ENCODE assay signal across 16 cellular contexts in genomic region chr7:82179311-82179710, GRCh38.
A peak's percentile ranks its signal among the peaks of the same experiment; 100 is the strongest.
DNase-seq lines count a peak whose midpoint lies in the region; ATAC-seq and TF ChIP-seq lines count a peak whose summit lies in the region.
"Had no signal": no experiment of that assay in that cellular context is flagged by ENCODE, and none has a peak within 500 bp of the region (broad histone marks: within the 10 kb centered on the region; RNA-seq: fewer than 3 reads in every experiment).

No MANE protein-coding gene starts in this region.

- peaks cover 3% of the 10 kb centered on the region for H4K20me1 ChIP-seq in osteoblast (ENCODE audit: insufficient read depth, low read length)

- no peaks in the 10 kb centered on the region for H3K27me3 ChIP-seq in endodermal cell (ENCODE audit: control insufficient read depth, insufficient read depth, low read length, poor library complexity, severe bottlenecking)
- no peaks in the 10 kb centered on the region for H3K27me3 ChIP-seq in osteoblast (ENCODE audit: insufficient read depth, low read length)
- H3K27me3 ChIP-seq in colonic mucosa = no peaks in the 10 kb centered on the region

- H3K4me2 ChIP-seq in osteoblast (ENCODE audit: insufficient read depth, low read length) = no peak overlapping the region

- 60 to 83% methylated on average over 1 of the region's 1 CpG for WGBS in endodermal cell (ENCODE audit: insufficient coverage in 1 of 2, insufficient read length in 1 of 2), 2 experiments

- H3K9me3 Mint-ChIP-seq in HFFc6 (no peaks in the 10 kb centered on the region), endodermal cell (no peaks in the 10 kb centered on the region)
- H3K9me3 Mint-ChIP-seq: CD14-positive monocyte had no signal

- H3K9me3 ChIP-seq in endodermal cell (ENCODE audit: control insufficient read depth, low read length) (no peaks in the 10 kb centered on the region), osteoblast (ENCODE audit: low read depth, low read length) (no peaks in the 10 kb centered on the region), colonic mucosa (no peaks in the 10 kb centered on the region)

- H3K27me3 Mint-ChIP-seq in HFFc6 (ENCODE audit: insufficient read depth) = no peaks in the 10 kb centered on the region; the same call in 1 of the 2 replicates
- H3K27me3 Mint-ChIP-seq in endodermal cell (ENCODE audit: insufficient read depth) = no peaks in the 10 kb centered on the region

- H3K27ac Mint-ChIP-seq in HFFc6 (peak overlapping the region; percentile 2; the same call in 1 of the 2 replicates), endodermal cell (peak overlapping the region; percentile 76)
- H3K27ac Mint-ChIP-seq: CD14-positive monocyte had no signal

- no peak overlapping the region for H2AFZ ChIP-seq in osteoblast (ENCODE audit: low read length)

- no peak overlapping the region for H3K27ac ChIP-seq in endodermal cell (ENCODE audit: low read depth, low read length)
- no peak overlapping the region for H3K27ac ChIP-seq in osteoblast (ENCODE audit: low read depth, low read length)
- H3K27ac ChIP-seq in colonic mucosa = no peak overlapping the region

- H3K4me3 Mint-ChIP-seq in HFFc6 = no peak overlapping the region
- H3K4me3 Mint-ChIP-seq in endodermal cell = no peak overlapping the region
- H3K4me3 Mint-ChIP-seq: CD14-positive monocyte had no signal

- intact Hi-C loops in colonic mucosa (cut with DNase I) = no loop called here

- TF ChIP-seq CTCF in HFFc6 (IDR thresholded peaks at IDR 0.05) (no peak), endodermal cell (conservative IDR thresholded peaks at IDR 0.05) (no peak), osteoblast (IDR thresholded peaks at IDR 0.05; ENCODE audit: extremely low read depth, low read depth, low read length) (no peak), colonic mucosa (IDR thresholded peaks at IDR 0.05) (no peak)

- H3K4me1 Mint-ChIP-seq in HFFc6 (ENCODE audit: low read depth) (peaks cover 23% of the 10 kb centered on the region), endodermal cell (peaks cover 67% of the 10 kb centered on the region)

- peaks cover 11% of the 10 kb centered on the region for H3K4me1 ChIP-seq in endodermal cell (ENCODE audit: control insufficient read depth, insufficient read depth, low read length)
- peaks cover 5% of the 10 kb centered on the region for H3K4me1 ChIP-seq in osteoblast (ENCODE audit: insufficient read depth, low read length)
- no peaks in the 10 kb centered on the region for H3K4me1 ChIP-seq in colonic mucosa

- peaks cover 6% of the 10 kb centered on the region for H3K79me2 ChIP-seq in osteoblast (ENCODE audit: insufficient read depth, low read length)

- H3K9ac ChIP-seq in endodermal cell (ENCODE audit: extremely low read depth, low read length, poor library complexity, severe bottlenecking) (no peak overlapping the region), colonic mucosa (ENCODE audit: low read depth in 2 of 2, low read length in 2 of 2) (no peak overlapping the region)

- ATAC-seq in HG02938 (IDR thresholded peaks at IDR 0.05; ENCODE audit: unreplicated experiment) = no peak
- ATAC-seq: HCT116 had no signal

- H3K36me3 ChIP-seq in endodermal cell (ENCODE audit: control insufficient read depth, insufficient read depth, low read length) = no peaks in the 10 kb centered on the region
- H3K36me3 ChIP-seq in osteoblast (ENCODE audit: insufficient read depth, low read length) = peaks cover 15% of the 10 kb centered on the region
- no peaks in the 10 kb centered on the region for H3K36me3 ChIP-seq in colonic mucosa

- no peak overlapping the region for H3K4me3 ChIP-seq in endodermal cell (ENCODE audit: low read length)
- no peak overlapping the region for H3K4me3 ChIP-seq in osteoblast (ENCODE audit: insufficient read depth, low read length)
- no peak overlapping the region for H3K4me3 ChIP-seq in colonic mucosa

- DNase-seq in HFFc6 = peak; percentile 36
- peak; percentile 94 for DNase-seq in NCI-H526 treated with DMSO at 0.1 percent for 48 hours (lab: John Stamatoyannopoulos, UW)
- no peak for DNase-seq in endodermal cell
- peak; percentile 25 for DNase-seq in osteoblast (ENCODE audit: insufficient read length, low spot score, missing footprints)
- DNase-seq in colonic mucosa = no peak
- DNase-seq in stimulated activated CD4-positive, alpha-beta T cell treated with anti-CD3 and anti-CD28 coated beads, Interleukin-4, amount 100 ng/mL, for 1 hour = no peak
- DNase-seq: ACHN, DND-41, GDM1, NCI-H146, NCI-H2081 treated with DMSO at 0.1 percent for 48 hours, NCI-H446 treated with DMSO at 0.1 percent for 48 hours, T-helper 1 cell had no signal

- H3K36me3 Mint-ChIP-seq in HFFc6 (ENCODE audit: low read depth) = no peaks in the 10 kb centered on the region; the same call in 1 of the 2 replicates
- H3K36me3 Mint-ChIP-seq in endodermal cell (ENCODE audit: low read depth) = peaks cover 4% of the 10 kb centered on the region
- H3K36me3 Mint-ChIP-seq: CD14-positive monocyte had no signal

Comparison
In these comparisons a context has a peak if more than half of its experiments do, and no peak if none do; other contexts are left out.
1. DNase-seq: peak in HFFc6 (single experiment), NCI-H526 treated with DMSO at 0.1 percent for 48 hours (single experiment) and osteoblast (single experiment); none in endodermal cell (single experiment), colonic mucosa (single experiment) and stimulated activated CD4-positive, alpha-beta T cell treated with anti-CD3 and anti-CD28 coated beads, Interleukin-4, amount 100 ng/mL, for 1 hour (single experiment).